1 cellular context compared by ENCODE assay signal in the genomic region with DNA sequence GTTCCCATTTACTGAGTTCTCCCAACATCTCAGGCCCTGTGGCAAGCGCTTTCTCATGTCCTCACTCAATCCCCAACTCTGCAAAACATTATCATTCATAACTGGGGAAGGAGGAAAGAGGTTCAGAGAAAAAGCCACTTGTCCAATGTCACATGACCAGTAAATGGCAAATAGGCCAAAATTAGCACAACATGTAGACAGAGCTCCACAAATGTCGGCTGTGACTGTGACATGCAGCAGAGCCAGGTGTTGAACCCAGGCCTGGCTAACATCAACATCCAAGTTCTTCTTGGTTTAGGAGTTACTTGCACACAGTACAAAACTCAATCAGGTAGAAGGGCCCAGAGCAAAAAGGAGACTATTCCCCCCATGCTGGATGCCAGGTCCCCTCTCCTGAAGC.
TF ChIP-seq lines count a peak whose summit lies in the region.

No MANE protein-coding gene starts in this region.

TF ChIP-seq in H1, 55 proteins besides CTCF, POLR2A, EP300 and RAD21:
- no peak for TF ChIP-seq MAFK (IDR thresholded peaks at IDR 0.05; ENCODE audit: low read depth, low read length)
- TF ChIP-seq CREB1 (IDR thresholded peaks at IDR 0.05) = no peak
